8 cellular contexts compared by ENCODE assay signal in the genomic region with DNA sequence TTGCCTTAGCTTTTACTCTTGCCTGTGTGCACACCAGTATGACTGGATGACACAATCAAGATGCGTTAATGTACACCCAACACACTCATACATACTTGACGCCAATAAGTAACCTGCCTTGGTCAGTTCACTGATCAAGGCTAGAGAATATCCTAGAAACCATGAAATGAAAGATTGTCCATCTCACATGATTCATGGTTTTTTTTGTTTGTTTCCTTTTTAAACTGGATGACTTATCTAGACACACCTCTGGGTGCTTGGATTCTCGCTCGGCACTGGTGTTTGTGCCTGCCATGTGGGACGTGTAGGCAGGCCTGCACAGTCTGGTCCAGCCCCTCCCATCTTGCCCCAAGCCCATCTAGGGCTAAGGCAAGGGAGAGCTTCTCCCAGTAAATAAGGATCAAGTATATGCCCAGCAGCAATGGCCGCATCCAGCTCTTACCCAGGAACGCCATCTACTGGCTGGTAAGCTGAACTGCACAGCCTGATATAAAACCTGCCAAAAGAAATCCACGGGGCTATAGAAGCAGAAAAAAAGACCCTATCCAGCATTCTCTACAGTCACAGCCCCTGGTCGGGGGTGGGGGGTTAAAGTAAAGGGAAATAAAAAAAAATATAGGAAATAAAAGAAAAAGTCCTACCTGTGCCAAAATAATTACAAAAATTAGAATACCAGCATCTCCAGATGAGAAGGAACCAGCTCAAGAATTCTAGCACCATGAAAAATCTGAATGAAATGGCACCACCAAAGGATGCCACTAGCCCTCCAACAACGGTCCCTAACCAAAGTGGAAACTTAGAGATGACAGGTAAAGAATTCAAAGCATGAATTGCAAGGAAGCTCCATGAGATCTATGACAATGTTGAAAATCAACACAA.
DNase-seq lines count a peak whose midpoint lies in the region; ATAC-seq and TF ChIP-seq lines count a peak whose summit lies in the region.

No MANE protein-coding gene starts in this region.

- H3K36me3 Mint-ChIP-seq in endodermal cell (ENCODE audit: low read depth), result no peaks in the 10 kb centered on the region
- H3K36me3 Mint-ChIP-seq in neural progenitor cell, result no peaks in the 10 kb centered on the region

- H3K4me3 Mint-ChIP-seq in endodermal cell, result no peak overlapping the region
- no peak overlapping the region for H3K4me3 Mint-ChIP-seq in neural progenitor cell

- H3K9ac ChIP-seq in endodermal cell (ENCODE audit: extremely low read depth, low read length, poor library complexity, severe bottlenecking) (no peak overlapping the region), neural progenitor cell (no peak overlapping the region)

- 61 to 92% methylated on average over 5 to 9 of the region's 10 CpGs for WGBS in endodermal cell (ENCODE audit: insufficient coverage in 1 of 2, insufficient read length in 1 of 2), 2 experiments

- H3F3A ChIP-seq in DOHH2 (ENCODE audit: control insufficient read depth, insufficient read depth) (no peaks in the 10 kb centered on the region), neural progenitor cell (ENCODE audit: low read depth) (no peaks in the 10 kb centered on the region)

- no peak overlapping the region for H3K4me3 ChIP-seq in DOHH2 (ENCODE audit: low read length)
- H3K4me3 ChIP-seq in RWPE2 (ENCODE audit: severe bottlenecking), result no peak overlapping the region
- no peak overlapping the region for H3K4me3 ChIP-seq in endodermal cell (ENCODE audit: low read length)
- no peak overlapping the region for H3K4me3 ChIP-seq in neural progenitor cell

- H3K27me3 Mint-ChIP-seq in endodermal cell (ENCODE audit: insufficient read depth) (no peaks in the 10 kb centered on the region), neural progenitor cell (ENCODE audit: insufficient read depth, low read depth) (peaks cover 2% of the 10 kb centered on the region)

- no peak overlapping the region for H3K4me2 ChIP-seq in DOHH2 (ENCODE audit: low read length)
- H3K4me2 ChIP-seq in neural progenitor cell, result no peak overlapping the region

- H3K4me1 Mint-ChIP-seq in endodermal cell (peaks cover 2% of the 10 kb centered on the region), neural progenitor cell (no peaks in the 10 kb centered on the region)

- ATAC-seq in GM19455 (IDR thresholded peaks at IDR 0.05; ENCODE audit: unreplicated experiment), result peak; percentile 72
- peak; percentile 49; the same call in 2 of the 3 replicates for ATAC-seq in RWPE2 (ENCODE audit: low read depth)
- ATAC-seq in HG03196 (IDR thresholded peaks at IDR 0.05; ENCODE audit: unreplicated experiment), result no peak

- H3K27ac Mint-ChIP-seq in endodermal cell (no peak overlapping the region), neural progenitor cell (no peak overlapping the region)

- H3K4me1 ChIP-seq in DOHH2 (ENCODE audit: control insufficient read depth, low read length), result no peaks in the 10 kb centered on the region
- no peaks in the 10 kb centered on the region for H3K4me1 ChIP-seq in RWPE2 (ENCODE audit: insufficient read depth, poor library complexity, severe bottlenecking)
- H3K4me1 ChIP-seq in endodermal cell (ENCODE audit: control insufficient read depth, insufficient read depth, low read length), result no peaks in the 10 kb centered on the region
- H3K4me1 ChIP-seq in neural progenitor cell, result no peaks in the 10 kb centered on the region

- DNase-seq in Kasumi-1 (lab: John Stamatoyannopoulos, UW) (peak; percentile 58 to 61), RWPE2 (ENCODE audit: low spot score) (no peak), endodermal cell (peak; percentile 77), neural progenitor cell (ENCODE audit: low spot score) (peak; percentile 68), NCI-H1436 (lab: John Stamatoyannopoulos, UW) (no peak)

- H3K9me2 ChIP-seq in DOHH2 (replicated peaks; ENCODE audit: control insufficient read depth, low read length), result no peaks in the 10 kb centered on the region

- no peaks in the 10 kb centered on the region for H3K36me3 ChIP-seq in DOHH2 (ENCODE audit: control insufficient read depth, low read length)
- H3K36me3 ChIP-seq in RWPE2 (ENCODE audit: low read depth), result no peaks in the 10 kb centered on the region
- H3K36me3 ChIP-seq in endodermal cell (ENCODE audit: control insufficient read depth, insufficient read depth, low read length), result no peaks in the 10 kb centered on the region
- no peaks in the 10 kb centered on the region for H3K36me3 ChIP-seq in neural progenitor cell

- no peaks in the 10 kb centered on the region for H4K20me1 ChIP-seq in DOHH2 (ENCODE audit: control insufficient read depth, insufficient read depth, low read depth, low read length)
- H4K20me1 ChIP-seq in neural progenitor cell (ENCODE audit: low read depth), result no peaks in the 10 kb centered on the region

- H3K27ac ChIP-seq in DOHH2 (ENCODE audit: low read depth, low read length) (no peak overlapping the region), RWPE2 (ENCODE audit: poor library complexity, severe bottlenecking) (no peak overlapping the region), endodermal cell (ENCODE audit: low read depth, low read length) (no peak overlapping the region), neural progenitor cell (no peak overlapping the region)

- no peaks in the 10 kb centered on the region for H3K9me3 ChIP-seq in DOHH2 (ENCODE audit: control insufficient read depth, insufficient read depth, low read length)
- no peaks in the 10 kb centered on the region for H3K9me3 ChIP-seq in RWPE2 (ENCODE audit: severe bottlenecking)
- peaks cover 5% of the 10 kb centered on the region for H3K9me3 ChIP-seq in endodermal cell (ENCODE audit: control insufficient read depth, low read length)
- H3K9me3 ChIP-seq in neural progenitor cell (ENCODE audit: low read depth), result peaks cover 5% of the 10 kb centered on the region

- H3K9me3 Mint-ChIP-seq in endodermal cell (peaks cover 23% of the 10 kb centered on the region), neural progenitor cell (peaks cover 20% of the 10 kb centered on the region)

- H2AFZ ChIP-seq in neural progenitor cell (replicated peaks), result no peak overlapping the region

- H3K79me2 ChIP-seq in DOHH2 (ENCODE audit: control insufficient read depth, low read length), result no peaks in the 10 kb centered on the region
- H3K79me2 ChIP-seq in neural progenitor cell (ENCODE audit: low read depth), result no peaks in the 10 kb centered on the region

- H3K27me3 ChIP-seq in DOHH2 (ENCODE audit: control insufficient read depth, low read length), result peaks cover 3% of the 10 kb centered on the region; the same call in 1 of the 2 replicates
- no peaks in the 10 kb centered on the region for H3K27me3 ChIP-seq in RWPE2 (ENCODE audit: insufficient read depth, poor library complexity, severe bottlenecking)
- no peaks in the 10 kb centered on the region for H3K27me3 ChIP-seq in endodermal cell (ENCODE audit: control insufficient read depth, insufficient read depth, low read length, poor library complexity, severe bottlenecking)
- no peaks in the 10 kb centered on the region for H3K27me3 ChIP-seq in neural progenitor cell

- TF ChIP-seq CTCF in DOHH2 (IDR thresholded peaks at IDR 0.05; ENCODE audit: low read depth, low read length, poor library complexity, severe bottlenecking), result peak; percentile 96
- TF ChIP-seq CTCF in RWPE2 (IDR thresholded peaks at IDR 0.05; ENCODE audit: poor library complexity, severe bottlenecking), result peak; percentile 93
- TF ChIP-seq CTCF in endodermal cell (conservative IDR thresholded peaks at IDR 0.05), result peak; percentile 94
- peak; percentile 94 for TF ChIP-seq CTCF in neural progenitor cell (IDR thresholded peaks at IDR 0.05)

Comparison
In these comparisons a context has a peak if more than half of its experiments do, and no peak if none do; other contexts are left out.
1. DNase-seq: peak in Kasumi-1 (2 of 2), endodermal cell (single experiment) and neural progenitor cell (single experiment); none in RWPE2 (single experiment) and NCI-H1436 (single experiment).
2. Peak in every context shown above with its lines, with median percentiles within 50 percentile points of each other: CTCF ChIP-seq.